15 cellular contexts compared by ENCODE assay signal in genomic region chr1:13967707-13968106, GRCh38.
DNase-seq lines count a peak whose midpoint lies in the region; ATAC-seq lines count a peak whose summit lies in the region.
"Had no signal": no experiment of that assay in that cellular context is flagged by ENCODE, and none has a peak within 500 bp of the region (broad histone marks: within the 10 kb centered on the region; RNA-seq: fewer than 3 reads in every experiment).

No MANE protein-coding gene starts in this region.

- H3K9me3 ChIP-seq in BLaER1 (peaks cover 19% of the 10 kb centered on the region), neuronal stem cell (replicated peaks in 1 of 2; ENCODE audit: control insufficient read depth in 2 of 2, insufficient read depth in 1 of 2, low read depth in 1 of 2, low read length in 2 of 2) (peaks cover 0 to 4% of the 10 kb centered on the region in 2 donors)

- H4K8ac ChIP-seq in neuronal stem cell (ENCODE audit: low read depth, low read length): no peak overlapping the region

- H2BK15ac ChIP-seq in neuronal stem cell (ENCODE audit: low read length): no peak overlapping the region

- H2BK5ac ChIP-seq in neuronal stem cell (ENCODE audit: low read length): no peak overlapping the region

- H2BK120ac ChIP-seq in neuronal stem cell (ENCODE audit: low read depth, low read length): no peak overlapping the region

- H3K4me3 ChIP-seq in BLaER1: no peak overlapping the region
- H3K4me3 ChIP-seq in neuronal stem cell (ENCODE audit: low read length in 2 of 2): no peak overlapping the region
- H3K4me3 ChIP-seq: GM23338 had no signal

- no peak overlapping the region for H3K4ac ChIP-seq in neuronal stem cell (ENCODE audit: low read length)

- no peak overlapping the region for H2AFZ ChIP-seq in neuronal stem cell (ENCODE audit: low read length)
- H2AFZ ChIP-seq: GM23338 had no signal

- H3K27ac ChIP-seq in BLaER1 (no peak overlapping the region), neuronal stem cell (replicated peaks; ENCODE audit: low read length) (no peak overlapping the region)
- H3K27ac ChIP-seq: C4-2B had no signal

- no peak for ATAC-seq in HG03520 (IDR thresholded peaks at IDR 0.05; ENCODE audit: unreplicated experiment)
- ATAC-seq: GM23338 had no signal

- H3K27me3 ChIP-seq in BLaER1 (no peaks in the 10 kb centered on the region), neuronal stem cell (ENCODE audit: control insufficient read depth in 3 of 3, insufficient read depth in 3 of 3, low read depth in 1 of 3, low read length in 3 of 3) (no peaks in the 10 kb centered on the region)

- H3K4me1 ChIP-seq in BLaER1 (peaks cover 16% of the 10 kb centered on the region), neuronal stem cell (ENCODE audit: control insufficient read depth in 2 of 2, insufficient read depth in 1 of 2, low read depth in 1 of 2, low read length in 2 of 2) (peaks cover 0 to 2% of the 10 kb centered on the region in 2 donors)

- H3K9ac ChIP-seq in BLaER1: no peak overlapping the region
- no peak overlapping the region for H3K9ac ChIP-seq in neuronal stem cell (ENCODE audit: low read depth, low read length, poor library complexity)

- no peak overlapping the region for H3K14ac ChIP-seq in neuronal stem cell (ENCODE audit: low read length)

- H3K36me3 ChIP-seq in BLaER1: no peaks in the 10 kb centered on the region
- H3K36me3 ChIP-seq in neuronal stem cell (replicated peaks in 1 of 2; ENCODE audit: control insufficient read depth in 2 of 2, insufficient read depth in 2 of 2, low read length in 2 of 2): no peaks in the 10 kb centered on the region

- peak overlapping the region; percentile 43 for H2AK5ac ChIP-seq in neuronal stem cell (ENCODE audit: low read depth, low read length)

- DNase-seq in NCI-H2171 treated with DMSO at 0.1 percent for 48 hours (lab: John Stamatoyannopoulos, UW) (peak; percentile 52), NCI-H2171 (lab: John Stamatoyannopoulos, UW) (no peak), NAMALWA (ENCODE audit: low spot score) (peak; percentile 16), neuronal stem cell (ENCODE audit: low spot score) (no peak)
- no peak for DNase-seq in activated naive CD4-positive, alpha-beta T cell treated with anti-CD3 and anti-CD28 coated beads, Interleukin-2, amount 50 U/mL, for 16 hours
- DNase-seq: ACHN; CD4-positive, alpha-beta memory T cell; DND-41; GDM1; H7; IMR-90 had no signal

- H4K20me1 ChIP-seq in BLaER1: no peaks in the 10 kb centered on the region

- WGBS in neuronal stem cell (ENCODE audit: extremely low coverage in 2 of 2, insufficient read length in 2 of 2, insufficient replicate concordance in 1 of 2), 2 donors: no CpG with 5 or more reads among the region's 4 CpGs

- no peak overlapping the region for H4K91ac ChIP-seq in neuronal stem cell (ENCODE audit: low read depth, low read length, poor library complexity)

- H3K4me2 ChIP-seq in BLaER1 (peak overlapping the region; percentile 42), neuronal stem cell (ENCODE audit: insufficient read depth, low read length, poor library complexity, severe bottlenecking) (no peak overlapping the region)
- H3K4me2 ChIP-seq: GM23338 had no signal

- H2BK12ac ChIP-seq in neuronal stem cell (ENCODE audit: low read length): no peak overlapping the region

- no peaks in the 10 kb centered on the region for H3K79me1 ChIP-seq in neuronal stem cell (ENCODE audit: low read depth, low read length)

- H3K23ac ChIP-seq in neuronal stem cell (ENCODE audit: low read depth, low read length, poor library complexity): no peak overlapping the region

- H3K18ac ChIP-seq in neuronal stem cell (ENCODE audit: low read length): peak overlapping the region; percentile 27

Comparison
In these comparisons a context has a peak if more than half of its experiments do, and no peak if none do; other contexts are left out.
1. DNase-seq: peak in NCI-H2171 treated with DMSO at 0.1 percent for 48 hours (single experiment) and NAMALWA (single experiment); none in NCI-H2171 (single experiment), neuronal stem cell (single experiment) and activated naive CD4-positive, alpha-beta T cell treated with anti-CD3 and anti-CD28 coated beads, Interleukin-2, amount 50 U/mL, for 16 hours (single experiment).